ENCODE assay signal across 24 cellular contexts in genomic region chr10:109823196-109823595, GRCh38.
"Had no signal": no experiment of that assay in that cellular context is flagged by ENCODE, and none has a peak within 500 bp of the region (broad histone marks: within the 10 kb centered on the region; RNA-seq: fewer than 3 reads in every experiment).

No MANE protein-coding gene starts in this region.

- H3K27ac ChIP-seq: esophagus squamous epithelium, heart right ventricle, parathyroid adenoma, tibial artery had no signal

- H3K4me3 Mint-ChIP-seq: activated CD4-positive, alpha-beta memory T cell treated with anti-CD3 and anti-CD28 coated beads, Interleukin-2, amount 10 ng/mL, durations not matched to agents 7 days and 5 days; activated naive CD8-positive, alpha-beta T cell treated with anti-CD3 and anti-CD28 coated beads, Interleukin-2, amount 50 U/mL, for 24 hours; brain; nephron progenitor cell; stimulated activated naive CD8-positive, alpha-beta T cell treated with anti-CD3 and anti-CD28 coated beads, Interleukin-15, Interleukin-2, amounts not matched to agents 100 ng/mL and 50 ng/mL, for 24 hours had no signal

- H3K36me3 Mint-ChIP-seq: brain had no signal

- H2AFZ ChIP-seq: parathyroid adenoma had no signal

- H3K9me3 Mint-ChIP-seq: activated CD4-positive, alpha-beta memory T cell treated with anti-CD3 and anti-CD28 coated beads, Interleukin-2, amount 10 ng/mL, durations not matched to agents 7 days and 5 days; activated naive CD8-positive, alpha-beta T cell treated with anti-CD3 and anti-CD28 coated beads, Interleukin-2, amount 50 U/mL, for 24 hours had no signal

- H3K4me3 ChIP-seq: esophagus squamous epithelium, heart right ventricle, tibial artery had no signal

- H3K9me3 ChIP-seq: esophagus squamous epithelium, heart right ventricle, tibial artery had no signal

- H3K9ac ChIP-seq: parathyroid adenoma had no signal

- H3K4me1 ChIP-seq: esophagus squamous epithelium, heart right ventricle, parathyroid adenoma, tibial artery had no signal

- H3K79me2 ChIP-seq: parathyroid adenoma had no signal

- H3K36me3 ChIP-seq: esophagus squamous epithelium, heart right ventricle, tibial artery had no signal

- H3K27me3 ChIP-seq: esophagus squamous epithelium, tibial artery had no signal

- H3K27me3 Mint-ChIP-seq: activated CD4-positive, alpha-beta memory T cell treated with anti-CD3 and anti-CD28 coated beads, Interleukin-2, amount 10 ng/mL, durations not matched to agents 7 days and 5 days; activated naive CD8-positive, alpha-beta T cell treated with anti-CD3 and anti-CD28 coated beads, Interleukin-2, amount 50 U/mL, for 24 hours had no signal

- H3K27ac Mint-ChIP-seq: activated CD4-positive, alpha-beta memory T cell treated with anti-CD3 and anti-CD28 coated beads, Interleukin-2, amount 10 ng/mL, durations not matched to agents 7 days and 5 days; activated naive CD8-positive, alpha-beta T cell treated with anti-CD3 and anti-CD28 coated beads, Interleukin-2, amount 50 U/mL, for 24 hours; brain; nephron progenitor cell; stimulated activated naive CD8-positive, alpha-beta T cell treated with anti-CD3 and anti-CD28 coated beads, Interleukin-15, Interleukin-2, amounts not matched to agents 100 ng/mL and 50 ng/mL, for 24 hours had no signal

- H3K4me1 Mint-ChIP-seq: activated CD4-positive, alpha-beta memory T cell treated with anti-CD3 and anti-CD28 coated beads, Interleukin-2, amount 10 ng/mL, durations not matched to agents 7 days and 5 days; activated naive CD8-positive, alpha-beta T cell treated with anti-CD3 and anti-CD28 coated beads, Interleukin-2, amount 50 U/mL, for 24 hours; brain; nephron progenitor cell had no signal

- DNase-seq: activated CD4-positive, alpha-beta memory T cell treated with anti-CD3 and anti-CD28 coated beads, Interleukin-2, amount 10 ng/mL, durations not matched to agents 7 days and 5 days; activated CD4-positive, alpha-beta T cell treated with anti-CD3 and anti-CD28 coated beads for 48 hours; activated gamma-delta T cell; activated naive CD4-positive, alpha-beta T cell treated with anti-CD3 and anti-CD28 coated beads, Interleukin-2, amount 50 U/mL, for 16 hours; activated naive CD8-positive, alpha-beta T cell treated with anti-CD3 and anti-CD28 coated beads, Interleukin-2, amount 50 U/mL, for 24 hours; activated T-cell treated with anti-CD3 and anti-CD28 coated beads for 4 hours; anterior cingulate cortex; central memory CD4-positive, alpha-beta T cell; dermis blood vessel endothelial cell; effector CD8-positive, alpha-beta T cell; esophagus squamous epithelium; heart right ventricle; islet precursor cell; left colon; mesenchymal stem cell; nephron progenitor cell; right cardiac atrium; stimulated activated CD4-positive, alpha-beta T cell treated with anti-CD3 and anti-CD28 coated beads, Interleukin-12 subunit alpha, Interleukin-12 subunit beta, amount 100 ng/mL, for 4 hours; substantia nigra; T-helper 9 cell; tibial artery had no signal
